ENCODE assay signal across 1 cellular context in the genomic region with DNA sequence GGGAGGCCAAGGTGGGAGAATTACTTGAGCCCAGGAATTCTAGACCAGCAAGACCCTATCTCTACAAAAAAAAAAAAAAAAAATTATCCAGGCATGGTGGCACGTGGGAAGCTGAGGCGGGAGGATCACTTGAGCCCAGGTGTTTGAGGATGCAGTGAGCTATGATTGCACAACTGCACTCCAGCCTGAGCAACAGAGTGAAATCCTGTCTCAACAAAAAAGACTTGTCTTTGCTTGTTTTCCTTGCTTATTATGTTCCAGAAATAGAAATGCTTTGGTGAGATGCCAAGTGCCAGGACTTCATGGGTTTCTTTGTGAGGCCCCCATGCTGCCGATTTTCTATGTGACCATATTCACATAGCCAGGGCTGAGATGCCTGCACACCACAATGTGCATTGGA.
A peak's percentile ranks its signal among the peaks of the same experiment; 100 is the strongest.
TF ChIP-seq lines count a peak whose summit lies in the region.

No MANE protein-coding gene starts in this region.

TF ChIP-seq in GM12878, 131 proteins besides CTCF, POLR2A, EP300 and RAD21:
- peak; percentile 68 for TF ChIP-seq BCL3 (IDR thresholded peaks at IDR 0.05; ENCODE audit: borderline replicate concordance, insufficient read depth, low read depth, low read length, poor library complexity, severe bottlenecking)
- no peak for TF ChIP-seq PAX5 (IDR thresholded peaks at IDR 0.05; ENCODE audit: borderline replicate concordance, low read depth, low read length)
- no peak for TF ChIP-seq PKNOX1 (IDR thresholded peaks at IDR 0.05)
- no peak for TF ChIP-seq WRNIP1 (IDR thresholded peaks at IDR 0.05; ENCODE audit: borderline replicate concordance, low read depth, low read length)
- TF ChIP-seq NFIC (IDR thresholded peaks at IDR 0.05; ENCODE audit: low read depth, low read length) = no peak
